In the genomic region with DNA sequence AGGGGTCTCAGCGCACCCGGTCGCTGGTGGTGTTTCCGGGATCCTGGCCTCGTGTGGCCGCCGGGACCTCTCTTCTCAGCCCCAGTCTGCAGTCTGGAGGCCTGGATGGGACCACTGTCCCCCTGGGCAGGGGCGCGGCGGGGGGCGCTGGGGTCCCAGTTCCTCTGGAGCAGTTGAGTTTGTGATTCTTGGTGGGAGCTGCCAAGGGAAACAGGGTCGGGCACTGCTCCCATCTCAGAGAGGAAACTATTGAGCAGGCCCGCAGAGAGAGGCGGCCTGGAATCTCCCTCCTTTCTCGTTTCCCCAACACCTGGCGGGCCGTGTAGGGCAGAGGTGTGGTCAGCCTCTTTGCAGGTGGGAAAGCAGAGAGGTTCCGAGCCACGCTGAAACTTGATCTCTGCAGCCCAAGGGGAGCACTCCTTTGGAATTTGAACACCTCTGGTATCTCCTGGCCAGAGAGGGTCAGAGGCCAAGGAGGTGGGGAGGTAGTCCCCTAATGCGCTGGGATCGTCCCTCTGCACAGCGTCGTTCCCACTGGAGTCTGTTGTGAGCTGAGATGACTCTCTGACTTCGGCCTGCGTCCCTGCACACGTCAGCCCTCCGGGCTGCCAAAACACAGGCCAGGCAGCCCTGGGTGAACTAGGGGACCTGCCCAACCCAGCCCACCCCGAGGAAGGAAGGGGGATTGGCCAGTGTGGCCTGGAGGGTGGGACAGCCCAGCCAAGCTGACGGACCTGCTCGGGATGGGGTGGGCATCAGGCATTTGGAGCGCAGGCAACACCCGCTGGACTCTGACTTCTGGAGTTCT, we compare ENCODE assay signal across 7 cellular contexts. TPM values are rescaled to one million over a fixed set of nuclear protein-coding genes. Genes with fewer than 3 reads are reported as not detected.
DNase-seq lines count a peak whose midpoint lies in the region; ATAC-seq, FAIRE-seq and TF ChIP-seq lines count a peak whose summit lies in the region.

No MANE protein-coding gene starts in this region.

- no peak for TF ChIP-seq EP300 in GM12878 (IDR thresholded peaks at IDR 0.05; ENCODE audit: borderline replicate concordance in 1 of 2, control insufficient read depth in 1 of 2, low read depth in 2 of 2, low read length in 2 of 2)

- POLR2A ChIA-PET in GM12878 (lab: Charles Lee) = interaction anchor here (0.7 to 1.3 kb wide), 7 partner anchors 38 to 60 kb away, joined by 3 to 10 read pairs (median 4); partner anchors contain the start of genes C19orf12 and POP4

- H3K4me3 ChIP-seq in GM12878 = peak overlapping the region; percentile 92
- H3K4me3 ChIP-seq in smooth muscle cell = peak overlapping the region; percentile 69

- H3K9ac ChIP-seq in GM12878 (ENCODE audit: control insufficient read depth, insufficient read depth, low read length) (peak overlapping the region; percentile 75), smooth muscle cell (ENCODE audit: low read depth) (peak overlapping the region; percentile 55)

- H3K4me2 ChIP-seq in GM12878 (ENCODE audit: control insufficient read depth, insufficient read depth) (peak overlapping the region; percentile 91), smooth muscle cell (peak overlapping the region; percentile 88)

- H3K79me2 ChIP-seq in GM12878 (ENCODE audit: control insufficient read depth, insufficient read depth, low read length) (peaks cover 54% of the 10 kb centered on the region), smooth muscle cell (ENCODE audit: low read depth) (peaks cover 3% of the 10 kb centered on the region)

- TF ChIP-seq CTCF in GM12878 (IDR thresholded peaks at IDR 0.05 in 2 of 3, conservative IDR thresholded peaks at IDR 0.05 in 1 of 3; ENCODE audit: control insufficient read depth in 2 of 3, extremely low read depth in 1 of 3, insufficient read depth in 1 of 3, low read depth in 3 of 3, low read length in 3 of 3) (no peak), smooth muscle cell (IDR thresholded peaks at IDR 0.05; ENCODE audit: borderline replicate concordance, insufficient read depth, poor library complexity, severe bottlenecking) (no peak)

- H3K9me3 ChIP-seq in GM12878 (replicated peaks; ENCODE audit: control insufficient read depth, insufficient read depth, low read length) (no peaks in the 10 kb centered on the region), smooth muscle cell (replicated peaks; ENCODE audit: low read depth) (no peaks in the 10 kb centered on the region)

- WGBS in GM12878 (ENCODE audit: insufficient coverage, insufficient replicate concordance, low lambda C conversion rate, missing lambda C conversion rate) = 31% methylated on average over 32 of the region's 32 CpGs
- 4% methylated on average over 25 of the region's 32 CpGs for WGBS in smooth muscle cell (ENCODE audit: low lambda C conversion rate)

- DNase-seq in KBM-7 (peak; percentile 25), GM12878 (ENCODE audit: low read depth, low spot score) (no peak), iPS-NIHi11 (ENCODE audit: low spot score) (peak; percentile 47), smooth muscle cell (lab: John Stamatoyannopoulos, UW; ENCODE audit: unreplicated experiment) (no peak), inferior parietal cortex (ENCODE audit: extremely low spot score) (no peak), globus pallidus (ENCODE audit: low spot score) (no peak)

- no peaks in the 10 kb centered on the region; a peak in 2 of 4 replicates for H3K36me3 ChIP-seq in GM12878 (ENCODE audit: control insufficient read depth in 2 of 2, insufficient read depth in 2 of 2, low read length in 1 of 2)
- no peaks in the 10 kb centered on the region for H3K36me3 ChIP-seq in smooth muscle cell (ENCODE audit: low read depth)

- CTCF ChIA-PET in GM12878 (lab: Yijun Ruan, JAX) = interaction anchor here (0.7 to 6.5 kb wide), 13 partner anchors 14 to 96 kb away, joined by 3 to 111 read pairs (median 4); partner anchors contain the start of genes C19orf12 and POP4

- H3K27ac ChIP-seq in GM12878 (ENCODE audit: control insufficient read depth, insufficient read depth) (peak overlapping the region; percentile 84), smooth muscle cell (ENCODE audit: low read depth) (peak overlapping the region; percentile 17)

- intact Hi-C loops in GM12878 (cut with micrococcal nuclease; ENCODE audit: unreplicated experiment) = loop anchor here (1.0 to 2.0 kb wide), 3 partner anchors 29 to 56 kb away; no protein-coding TSS in a partner anchor

- no peak; the same call in 1 of the 2 replicates for TF ChIP-seq POLR2A in GM12878 (IDR thresholded peaks at IDR 0.05; ENCODE audit: low read depth, low read length)

- no peaks in the 10 kb centered on the region for H4K20me1 ChIP-seq in GM12878 (ENCODE audit: control insufficient read depth, insufficient read depth)
- peaks cover 20% of the 10 kb centered on the region for H4K20me1 ChIP-seq in smooth muscle cell (ENCODE audit: low read depth)

- SMC1A ChIA-PET in GM12878 (lab: Charles Lee; ENCODE audit: uncharacterized antibody, unreplicated experiment) = interaction anchor here (0.7 to 4.7 kb wide), 14 partner anchors 9 to 61 kb away, joined by 3 to 42 read pairs (median 4); partner anchors contain the start of genes C19orf12 and POP4

- TF ChIP-seq RAD21 in GM12878 (IDR thresholded peaks at IDR 0.05; ENCODE audit: insufficient read depth, low read depth, low read length) = no peak

- no TSS peak for BruUV-seq in GM12878 (replicated peaks; lab: Mats Ljungman, UMichigan)

- H3F3A ChIP-seq in smooth muscle cell (ENCODE audit: low read depth) = peaks cover 29% of the 10 kb centered on the region

- H2AFZ ChIP-seq in GM12878 (ENCODE audit: control insufficient read depth, low read depth, low read length) = no peak overlapping the region
- peak overlapping the region; percentile 82 for H2AFZ ChIP-seq in smooth muscle cell (ENCODE audit: low read depth)

- in situ Hi-C loops in KBM-7 (cut with MboI; ENCODE audit: low pct_unique_long_range_greater_than_20kb, low sequenced_read_pairs) = no loop called here
- in situ Hi-C loops in GM12878 (cut with MboI) = loop anchor here (10.0 kb wide), 1 partner anchor 51 kb away; no protein-coding TSS in a partner anchor

- H3K4me1 ChIP-seq in GM12878 (ENCODE audit: control insufficient read depth, insufficient read depth, low read length) (peaks cover 40% of the 10 kb centered on the region), smooth muscle cell (ENCODE audit: low read depth) (peaks cover 48% of the 10 kb centered on the region)

- RAD21 ChIA-PET in GM12878 (lab: Charles Lee; ENCODE audit: unreplicated experiment) = interaction anchor here (0.8 to 5.3 kb wide), 9 partner anchors 9 to 179 kb away, joined by 3 to 78 read pairs (median 4); partner anchors contain the start of genes C19orf12 and POP4

- ATAC-seq in GM19395 (IDR thresholded peaks at IDR 0.05; ENCODE audit: unreplicated experiment) = peak; percentile 12
- peak; percentile 46 for ATAC-seq in GM12878

- H3K27me3 ChIP-seq in GM12878 (replicated peaks in 1 of 2; ENCODE audit: control insufficient read depth in 2 of 2, insufficient read depth in 2 of 2, low read length in 1 of 2) (no peaks in the 10 kb centered on the region), smooth muscle cell (ENCODE audit: low read depth) (no peaks in the 10 kb centered on the region)

- FAIRE-seq in GM12878 (lab: Jason Lieb, UNC) = no peak

RNA-seq across cellular contexts. Expression of gene PLEKHF1, which starts 0.8 kb away (rescaled TPM):
- 27.3 and 32.2 TPM in 2 replicates for total RNA-seq in GM12878 (2013; cell fraction: nucleolus; rRNA removed)
- total RNA-seq in GM12878 (2014; rRNA removed) (18.6 and 20.2 TPM in 2 replicates), GM12878 (2014; rRNA removed; fragmentation: Illumina TruSeq; extraction: Trizol) (2.5 and 4.0 TPM in 2 replicates), GM12878 (2021) (17.6 and 19.1 TPM in 2 replicates), smooth muscle cell (2.2 and 2.3 TPM in 2 replicates)
- polyA plus RNA-seq in GM12878 (2011; ENCODE audit: low read depth) = 1.8 TPM
- polyA plus RNA-seq in GM12878 (2011; rRNA removed) (6.0 and 15.8 TPM in 2 replicates), GM12878 (2014; fragmentation: Illumina TruSeq; extraction: Trizol) (0.19 and 2.4 TPM in 2 replicates), GM12878 (2014; fragmentation: Nextera tagmentation; extraction: Ambion mirVana) (under 1 TPM; 0.10 to 0.31 TPM), GM12878 (2014; rRNA removed) (20.3 and 23.0 TPM in 2 replicates), GM12878 (2016; fragmentation: Nextera tagmentation; extraction: Ambion mirVana) (10 to 100 TPM; 14.8 to 19.5 TPM), smooth muscle cell (4.0 and 6.9 TPM in 2 replicates)
- polyA plus RNA-seq in GM12878 (2011; cell fraction: cytosol; rRNA removed) = 25.9 and 36.4 TPM in 2 replicates
- polyA plus RNA-seq in GM12878 (2011; cell fraction: nucleus; rRNA removed) = 40.4 and 43.7 TPM in 2 replicates
- polyA plus RNA-seq in GM12878 (2012) = 6.0 and 11.1 TPM in 2 replicates
- polyA minus RNA-seq in GM12878 (2011; rRNA and poly(A)+ RNA removed) = 11.6 and 26.6 TPM in 2 replicates
- polyA minus RNA-seq in GM12878 (2011; cell fraction: cytosol; rRNA and poly(A)+ RNA removed) = 13.9 and 17.0 TPM in 2 replicates
- polyA minus RNA-seq in GM12878 (2011; cell fraction: nucleus; rRNA and poly(A)+ RNA removed) = 19.7 and 32.3 TPM in 2 replicates

RNA-seq across cellular contexts. Expression of gene C19orf12, which starts 49.0 kb away (rescaled TPM):
- total RNA-seq in GM12878 (2013; cell fraction: nucleolus; rRNA removed) = 24.8 and 33.3 TPM in 2 replicates
- total RNA-seq in GM12878 (2014; rRNA removed) = 20.4 and 21.9 TPM in 2 replicates
- 10.6 and 12.8 TPM in 2 replicates for total RNA-seq in GM12878 (2014; rRNA removed; fragmentation: Illumina TruSeq; extraction: Trizol)
- total RNA-seq in GM12878 (2021) = 20.9 and 21.6 TPM in 2 replicates
- polyA plus RNA-seq in GM12878 (2011; ENCODE audit: low read depth) = 7.3 TPM
- 23.5 and 24.9 TPM in 2 replicates for polyA plus RNA-seq in GM12878 (2011; rRNA removed)
- 22.2 and 29.7 TPM in 2 replicates for polyA plus RNA-seq in GM12878 (2011; cell fraction: cytosol; rRNA removed)
- polyA plus RNA-seq in GM12878 (2011; cell fraction: nucleus; rRNA removed) = 23.6 and 25.4 TPM in 2 replicates
- 13.2 and 14.9 TPM in 2 replicates for polyA plus RNA-seq in GM12878 (2012)
- 8.2 and 12.5 TPM in 2 replicates for polyA plus RNA-seq in GM12878 (2014; fragmentation: Illumina TruSeq; extraction: Trizol)
- 1 to 10 TPM; 2.3 to 6.6 TPM for polyA plus RNA-seq in GM12878 (2014; fragmentation: Nextera tagmentation; extraction: Ambion mirVana)
- 19.6 and 22.6 TPM in 2 replicates for polyA plus RNA-seq in GM12878 (2014; rRNA removed)
- polyA plus RNA-seq in GM12878 (2016; fragmentation: Nextera tagmentation; extraction: Ambion mirVana) = 10 to 100 TPM; 20.0 to 20.5 TPM
- 9.3 and 15.4 TPM in 2 replicates for polyA minus RNA-seq in GM12878 (2011; rRNA and poly(A)+ RNA removed)
- polyA minus RNA-seq in GM12878 (2011; cell fraction: cytosol; rRNA and poly(A)+ RNA removed) = 6.0 and 7.4 TPM in 2 replicates
- 5.3 and 8.3 TPM in 2 replicates for polyA minus RNA-seq in GM12878 (2011; cell fraction: nucleus; rRNA and poly(A)+ RNA removed)
- 22.7 and 29.7 TPM in 2 replicates for total RNA-seq in smooth muscle cell
- 30.0 TPM in 2 replicates for polyA plus RNA-seq in smooth muscle cell

RNA-seq across cellular contexts. Expression of gene POP4, which starts 59.9 kb away (rescaled TPM):
- 99.8 and 103 TPM in 2 replicates for total RNA-seq in GM12878 (2013; cell fraction: nucleolus; rRNA removed)
- 128 and 132 TPM in 2 replicates for total RNA-seq in GM12878 (2014; rRNA removed)
- total RNA-seq in GM12878 (2014; rRNA removed; fragmentation: Illumina TruSeq; extraction: Trizol) = 108 and 114 TPM in 2 replicates
- total RNA-seq in GM12878 (2021) = 85.1 and 93.5 TPM in 2 replicates
- polyA plus RNA-seq in GM12878 (2011; ENCODE audit: low read depth) = 76.2 TPM
- polyA plus RNA-seq in GM12878 (2011; rRNA removed) = 118 and 132 TPM in 2 replicates
- polyA plus RNA-seq in GM12878 (2011; cell fraction: cytosol; rRNA removed) = 94.2 and 105 TPM in 2 replicates
- 131 and 158 TPM in 2 replicates for polyA plus RNA-seq in GM12878 (2011; cell fraction: nucleus; rRNA removed)
- 45.0 and 65.7 TPM in 2 replicates for polyA plus RNA-seq in GM12878 (2012)
- polyA plus RNA-seq in GM12878 (2014; fragmentation: Illumina TruSeq; extraction: Trizol) = 113 and 118 TPM in 2 replicates
- 10 to 100 TPM; 52.1 to 76.6 TPM for polyA plus RNA-seq in GM12878 (2014; fragmentation: Nextera tagmentation; extraction: Ambion mirVana)
- polyA plus RNA-seq in GM12878 (2014; rRNA removed) = 118 and 129 TPM in 2 replicates
- 100 to 1,000 TPM; 225 to 231 TPM for polyA plus RNA-seq in GM12878 (2016; fragmentation: Nextera tagmentation; extraction: Ambion mirVana)
- polyA minus RNA-seq in GM12878 (2011; rRNA and poly(A)+ RNA removed) = 72.3 and 95.2 TPM in 2 replicates
- polyA minus RNA-seq in GM12878 (2011; cell fraction: cytosol; rRNA and poly(A)+ RNA removed) = 24.3 and 44.7 TPM in 2 replicates
- 62.3 and 73.9 TPM in 2 replicates for polyA minus RNA-seq in GM12878 (2011; cell fraction: nucleus; rRNA and poly(A)+ RNA removed)
- 54.4 and 68.8 TPM in 2 replicates for total RNA-seq in smooth muscle cell
- polyA plus RNA-seq in smooth muscle cell = 90.6 and 94.9 TPM in 2 replicates

Comparison
In these comparisons a context has a peak if more than half of its experiments do, and no peak if none do; other contexts are left out.
1. DNase-seq: peak in KBM-7 (single experiment) and iPS-NIHi11 (single experiment); none in GM12878 (single experiment), smooth muscle cell (single experiment), inferior parietal cortex (single experiment) and globus pallidus (single experiment).